ENCODE assay signal across 22 cellular contexts in the genomic region with DNA sequence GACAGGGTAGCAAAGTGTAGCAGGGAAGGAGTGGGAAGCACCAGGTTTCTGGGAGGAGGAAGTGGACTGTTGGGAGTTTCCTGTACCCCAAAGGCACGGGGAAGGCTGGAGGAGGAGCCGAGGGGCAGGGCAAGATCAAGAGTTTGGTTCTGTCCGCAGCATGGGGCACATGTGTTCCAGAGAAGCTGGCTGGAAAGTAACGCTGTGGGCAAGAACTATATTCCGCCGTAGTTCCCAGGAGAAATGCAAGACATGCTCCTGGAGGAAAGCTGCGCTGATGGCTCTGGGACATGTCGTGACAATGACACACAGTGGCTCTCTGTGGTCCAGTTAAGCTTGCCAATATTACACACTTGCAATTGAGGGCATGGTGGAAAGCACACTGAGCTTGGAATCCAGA.
"Had no signal": no experiment of that assay in that cellular context is flagged by ENCODE, and none has a peak within 500 bp of the region (broad histone marks: within the 10 kb centered on the region; RNA-seq: fewer than 3 reads in every experiment).

No MANE protein-coding gene starts in this region.

- H3K27ac ChIP-seq: heart left ventricle, psoas muscle, right lobe of liver, spleen, testis, tibial nerve, upper lobe of right lung, vagina had no signal

- H3K36me3 Mint-ChIP-seq: memory B cell; naive B cell; stimulated activated naive B cell treated with anti-CD40 and anti-IgM and Interleukin-4, amounts not matched to agents 10 μg/mL and 1 μg/mL and 100 μg/mL, for 72 hours had no signal

- H3K9me3 ChIP-seq: heart left ventricle, psoas muscle, right lobe of liver, spleen, testis, tibial nerve, upper lobe of right lung, vagina had no signal

- H3K4me3 Mint-ChIP-seq: dendritic cell treated with granulocyte-macrophage colony-stimulating factor and Interleukin-4, amounts not matched to agents 40 ng/mL and 50 ng/mL, for 4 days; endodermal cell; memory B cell; naive B cell; nephron; stimulated activated naive B cell treated with anti-CD40 and anti-IgM and Interleukin-4, amounts not matched to agents 10 μg/mL and 1 μg/mL and 100 μg/mL, for 72 hours; stimulated activated naive CD8-positive, alpha-beta T cell treated with anti-CD3 and anti-CD28 coated beads, Interleukin-15, amount 100 ng/mL, for 72 hours had no signal

- H3K4me1 ChIP-seq: psoas muscle, right lobe of liver, testis, vagina had no signal

- H3K36me3 ChIP-seq: heart left ventricle, right lobe of liver, spleen, tibial nerve, upper lobe of right lung, vagina had no signal

- H3K4me3 ChIP-seq: heart left ventricle, psoas muscle, right lobe of liver, spleen, testis, tibial nerve, upper lobe of right lung, vagina had no signal

- ATAC-seq: heart left ventricle; psoas muscle; right lobe of liver; stimulated activated naive B cell treated with anti-CD40 and anti-IgM and Interleukin-4, amounts not matched to agents 10 μg/mL and 1 μg/mL and 100 μg/mL, for 72 hours; stimulated activated naive CD8-positive, alpha-beta T cell treated with anti-CD3 and anti-CD28 coated beads, Interleukin-15, amount 100 ng/mL, for 72 hours; upper lobe of right lung had no signal

- H3K27me3 Mint-ChIP-seq: memory B cell; naive B cell; stimulated activated naive CD8-positive, alpha-beta T cell treated with anti-CD3 and anti-CD28 coated beads, Interleukin-15, amount 100 ng/mL, for 72 hours had no signal

- H3K9me3 Mint-ChIP-seq: dendritic cell treated with granulocyte-macrophage colony-stimulating factor and Interleukin-4, amounts not matched to agents 40 ng/mL and 50 ng/mL, for 4 days; memory B cell; naive B cell; nephron; stimulated activated naive B cell treated with anti-CD40 and anti-IgM and Interleukin-4, amounts not matched to agents 10 μg/mL and 1 μg/mL and 100 μg/mL, for 72 hours; stimulated activated naive CD8-positive, alpha-beta T cell treated with anti-CD3 and anti-CD28 coated beads, Interleukin-15, amount 100 ng/mL, for 72 hours had no signal

- H3K27me3 ChIP-seq: heart left ventricle, right lobe of liver, testis, upper lobe of right lung, vagina had no signal

- H3K27ac Mint-ChIP-seq: dendritic cell treated with granulocyte-macrophage colony-stimulating factor and Interleukin-4, amounts not matched to agents 40 ng/mL and 50 ng/mL, for 4 days; endodermal cell; memory B cell; naive B cell; nephron; stimulated activated naive B cell treated with anti-CD40 and anti-IgM and Interleukin-4, amounts not matched to agents 10 μg/mL and 1 μg/mL and 100 μg/mL, for 72 hours had no signal

- DNase-seq: endodermal cell; erythroblast; heart left ventricle; hippocampal formation; kidney glomerular epithelial cell; naive B cell; psoas muscle; retina; right lobe of liver; spleen; stimulated activated CD4-positive, alpha-beta T cell treated with anti-CD3 and anti-CD28 coated beads, Interleukin-15, amount 100 ng/mL, for 24 hours; stimulated activated CD4-positive, alpha-beta T cell treated with anti-CD3 and anti-CD28 coated beads, Interleukin-1b, Interleukin-23, amount 100 ng/mL, for 48 hours; stimulated activated CD4-positive, alpha-beta T cell treated with anti-CD3 and anti-CD28 coated beads, Interleukin-4, amount 100 ng/mL, for 24 hours; stimulated activated naive B cell treated with anti-CD40 and anti-IgM and Interleukin-4, amounts not matched to agents 10 μg/mL and 1 μg/mL and 100 μg/mL, for 72 hours; stimulated activated naive CD8-positive, alpha-beta T cell treated with anti-CD3 and anti-CD28 coated beads, Interleukin-15, amount 100 ng/mL, for 72 hours; testis; upper lobe of right lung had no signal

- H3K4me1 Mint-ChIP-seq: nephron had no signal
